ENCODE assay signal across 18 cellular contexts in the genomic region with DNA sequence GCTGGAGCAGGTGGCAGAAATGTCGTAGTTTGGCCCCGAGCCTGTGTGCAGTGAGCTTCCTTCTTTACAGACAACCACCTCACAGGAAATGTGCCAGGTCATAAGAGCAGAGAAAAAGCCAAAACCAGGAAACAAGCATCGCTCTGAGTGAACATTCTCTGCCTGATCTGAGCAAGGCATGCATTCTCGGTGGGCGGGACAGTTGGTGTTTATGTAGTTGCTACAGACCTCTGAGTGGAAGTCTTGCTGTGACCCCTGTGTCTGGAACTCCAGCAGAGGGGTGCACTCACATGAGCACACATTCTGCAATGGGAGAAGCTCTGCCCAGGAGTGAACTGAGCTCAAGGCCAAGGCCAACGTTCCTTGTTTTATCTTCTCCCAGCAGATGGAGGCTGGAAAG.
DNase-seq lines count a peak whose midpoint lies in the region; ATAC-seq and TF ChIP-seq lines count a peak whose summit lies in the region.
"Had no signal": no experiment of that assay in that cellular context is flagged by ENCODE, and none has a peak within 500 bp of the region (broad histone marks: within the 10 kb centered on the region; RNA-seq: fewer than 3 reads in every experiment).

No MANE protein-coding gene starts in this region.

- intact Hi-C loops in cardiac septum (cut with DNase I) = no loop called here
- intact Hi-C loops in activated T-helper 2 cell treated with anti-CD3 and anti-CD28 coated beads, Interferon-gamma antibody, Interleukin-2, Interleukin-4, amounts not matched to agents 10 μg/mL and 5 μg/mL and 100 μg/mL, durations not matched to agents 14 hours and 24 hours and 36 hours (cut with micrococcal nuclease) = no loop called here
- intact Hi-C loops in sigmoid colon (cut with DNase I) = no loop called here
- intact Hi-C loops in left colon (cut with DNase I, micrococcal nuclease) = no loop called here

- H3K4me3 Mint-ChIP-seq in activated T-helper 2 cell treated with anti-CD3 and anti-CD28 coated beads, Interferon-gamma antibody, Interleukin-2, Interleukin-4, amounts not matched to agents 10 μg/mL and 5 μg/mL and 100 μg/mL, durations not matched to agents 14 hours and 24 hours and 36 hours (ENCODE audit: low read depth) = no peak overlapping the region

- ATAC-seq in left colon = no peak
- ATAC-seq: mucosa of descending colon had no signal

- H3K9me3 Mint-ChIP-seq in activated T-helper 2 cell treated with anti-CD3 and anti-CD28 coated beads, Interferon-gamma antibody, Interleukin-2, Interleukin-4, amounts not matched to agents 10 μg/mL and 5 μg/mL and 100 μg/mL, durations not matched to agents 14 hours and 24 hours and 36 hours = no peaks in the 10 kb centered on the region

- H3K9me3 ChIP-seq in right atrium auricular region = no peaks in the 10 kb centered on the region
- H3K9me3 ChIP-seq in KOPT-K1 (ENCODE audit: insufficient read depth, low read length, poor library complexity, severe bottlenecking) = no peaks in the 10 kb centered on the region
- no peaks in the 10 kb centered on the region for H3K9me3 ChIP-seq in sigmoid colon
- no peaks in the 10 kb centered on the region for H3K9me3 ChIP-seq in SJCRH30 (replicated peaks)
- H3K9me3 ChIP-seq: breast epithelium, right lobe of liver, tibial artery had no signal

- TF ChIP-seq POLR2A in sigmoid colon (IDR thresholded peaks at IDR 0.05) = no peak

- H3K4me3 ChIP-seq in right atrium auricular region (no peak overlapping the region), sigmoid colon (no peak overlapping the region), SJCRH30 (no peak overlapping the region)
- H3K4me3 ChIP-seq: breast epithelium, dorsolateral prefrontal cortex, mucosa of descending colon, right lobe of liver, tibial artery had no signal

- TF ChIP-seq CTCF in right atrium auricular region (IDR thresholded peaks at IDR 0.05) = no peak
- TF ChIP-seq CTCF in sigmoid colon (IDR thresholded peaks at IDR 0.05) = no peak

- DNase-seq in cardiac septum (ENCODE audit: low spot score) (peak; percentile 36), right atrium auricular region (ENCODE audit: low spot score) (no peak), sigmoid colon (peak; percentile 19), SJCRH30 (no peak), NCI-H510A (lab: John Stamatoyannopoulos, UW) (no peak), left colon (no peak)
- DNase-seq in activated T-helper 2 cell treated with anti-CD3 and anti-CD28 coated beads, Interferon-gamma antibody, Interleukin-2, Interleukin-4, amounts not matched to agents 10 μg/mL and 5 μg/mL and 100 μg/mL, durations not matched to agents 14 hours and 24 hours and 36 hours (ENCODE audit: low spot score) = no peak
- DNase-seq: GF-D8, left cardiac atrium, mucosa of descending colon, NCI-H2081, NCI-H526, nucleus accumbens, right lobe of liver, tibial artery had no signal

- no peaks in the 10 kb centered on the region for H3K36me3 Mint-ChIP-seq in activated T-helper 2 cell treated with anti-CD3 and anti-CD28 coated beads, Interferon-gamma antibody, Interleukin-2, Interleukin-4, amounts not matched to agents 10 μg/mL and 5 μg/mL and 100 μg/mL, durations not matched to agents 14 hours and 24 hours and 36 hours (ENCODE audit: low read depth)

- peak overlapping the region; percentile 42 for H3K27ac Mint-ChIP-seq in activated T-helper 2 cell treated with anti-CD3 and anti-CD28 coated beads, Interferon-gamma antibody, Interleukin-2, Interleukin-4, amounts not matched to agents 10 μg/mL and 5 μg/mL and 100 μg/mL, durations not matched to agents 14 hours and 24 hours and 36 hours

- no peak for TF ChIP-seq EP300 in sigmoid colon (IDR thresholded peaks at IDR 0.05)

- H3K36me3 ChIP-seq in right atrium auricular region (no peaks in the 10 kb centered on the region), KOPT-K1 (ENCODE audit: insufficient read depth, low read length) (peaks cover 21% of the 10 kb centered on the region; the same call in 1 of the 2 replicates), sigmoid colon (no peaks in the 10 kb centered on the region), SJCRH30 (no peaks in the 10 kb centered on the region)
- H3K36me3 ChIP-seq: breast epithelium, right lobe of liver, tibial artery had no signal

- H3K4me1 ChIP-seq in right atrium auricular region = no peaks in the 10 kb centered on the region
- H3K4me1 ChIP-seq in sigmoid colon = no peaks in the 10 kb centered on the region
- H3K4me1 ChIP-seq in SJCRH30 = no peaks in the 10 kb centered on the region
- H3K4me1 ChIP-seq: right lobe of liver had no signal

- peaks cover 12% of the 10 kb centered on the region for H3K4me1 Mint-ChIP-seq in activated T-helper 2 cell treated with anti-CD3 and anti-CD28 coated beads, Interferon-gamma antibody, Interleukin-2, Interleukin-4, amounts not matched to agents 10 μg/mL and 5 μg/mL and 100 μg/mL, durations not matched to agents 14 hours and 24 hours and 36 hours (ENCODE audit: low read depth)

- H3K27ac ChIP-seq in right atrium auricular region (no peak overlapping the region), KOPT-K1 (ENCODE audit: low read depth, low read length, poor library complexity, severe bottlenecking) (peak overlapping the region; percentile 98), sigmoid colon (no peak overlapping the region), SJCRH30 (no peak overlapping the region)
- H3K27ac ChIP-seq: breast epithelium, right lobe of liver, tibial artery had no signal

- 18 to 38% methylated on average over 6 of the region's 6 CpGs for WGBS in sigmoid colon, 2 donors

- no peaks in the 10 kb centered on the region for H3K27me3 Mint-ChIP-seq in activated T-helper 2 cell treated with anti-CD3 and anti-CD28 coated beads, Interferon-gamma antibody, Interleukin-2, Interleukin-4, amounts not matched to agents 10 μg/mL and 5 μg/mL and 100 μg/mL, durations not matched to agents 14 hours and 24 hours and 36 hours (ENCODE audit: low read depth)

- no peaks in the 10 kb centered on the region for H3K27me3 ChIP-seq in right atrium auricular region
- no peaks in the 10 kb centered on the region for H3K27me3 ChIP-seq in sigmoid colon
- no peaks in the 10 kb centered on the region for H3K27me3 ChIP-seq in SJCRH30
- H3K27me3 ChIP-seq: breast epithelium, right lobe of liver, tibial artery had no signal

Comparison
In these comparisons a context has a peak if more than half of its experiments do, and no peak if none do; other contexts are left out.
1. DNase-seq: peak in cardiac septum (single experiment) and sigmoid colon (single experiment); none in right atrium auricular region (single experiment), activated T-helper 2 cell treated with anti-CD3 and anti-CD28 coated beads, Interferon-gamma antibody, Interleukin-2, Interleukin-4, amounts not matched to agents 10 μg/mL and 5 μg/mL and 100 μg/mL, durations not matched to agents 14 hours and 24 hours and 36 hours (single experiment), SJCRH30 (0 of 2), NCI-H510A (single experiment) and left colon (0 of 2).